ENCODE assay signal across 9 cellular contexts in the genomic region with DNA sequence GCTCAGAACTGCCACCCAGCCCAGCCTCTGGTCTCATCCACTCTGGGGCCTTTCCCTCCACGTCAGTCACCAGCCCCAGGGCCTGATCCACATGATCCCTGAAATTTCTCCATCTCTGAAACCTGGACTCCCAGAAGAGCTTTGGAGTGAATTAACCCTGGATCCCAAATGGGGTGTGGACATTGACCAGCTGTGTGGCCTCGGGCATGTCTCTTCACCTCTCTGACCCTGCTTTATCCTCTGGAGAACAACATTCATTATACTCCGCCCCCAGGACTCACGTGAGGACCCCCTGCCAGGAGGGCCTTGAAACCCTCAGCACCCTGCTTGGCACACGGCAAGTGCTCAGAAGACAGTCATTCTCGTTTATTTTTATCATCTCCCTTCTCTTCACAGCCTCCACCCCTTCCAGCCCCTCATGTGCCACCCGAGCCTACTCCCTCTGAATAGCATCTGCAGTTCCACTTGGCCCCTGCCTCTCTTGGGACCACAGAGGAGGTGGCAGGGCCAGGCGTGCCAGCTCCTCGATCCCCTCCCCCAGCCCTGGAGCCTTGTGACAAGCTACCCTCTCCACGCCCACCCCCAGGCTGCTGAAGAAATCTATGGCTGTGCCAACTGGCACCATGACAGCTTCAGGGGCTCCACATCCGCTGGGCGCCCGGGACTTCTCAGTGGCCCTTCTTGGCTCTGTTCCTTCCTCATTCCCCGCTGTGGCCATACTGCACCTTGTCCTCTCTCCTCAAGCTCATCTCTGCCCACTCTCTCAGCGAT. TPM values are rescaled to one million over a fixed set of nuclear protein-coding genes. Genes with fewer than 3 reads are reported as not detected.
DNase-seq lines count a peak whose midpoint lies in the region; ATAC-seq, FAIRE-seq and TF ChIP-seq lines count a peak whose summit lies in the region.
"Had no signal": no experiment of that assay in that cellular context is flagged by ENCODE, and none has a peak within 500 bp of the region (broad histone marks: within the 10 kb centered on the region; RNA-seq: fewer than 3 reads in every experiment).

No MANE protein-coding gene starts in this region.

- intact Hi-C loops in A673 (cut with micrococcal nuclease; ENCODE audit: unreplicated experiment): loop anchor here (1.0 kb wide), 1 partner anchor 82 kb away; no protein-coding TSS in a partner anchor
- intact Hi-C loops in PC-3 (cut with micrococcal nuclease): no loop called here
- intact Hi-C loops in endothelial cell of umbilical vein (cut with micrococcal nuclease): loop anchor here (1.0 to 2.0 kb wide), 4 partner anchors 21 to 82 kb away; no protein-coding TSS in a partner anchor
- intact Hi-C loops in activated naive CD4-positive, alpha-beta T cell treated with anti-CD3 and anti-CD28 coated beads for 36 hours (cut with micrococcal nuclease): loop anchor here (1.0 to 2.0 kb wide), 2 partner anchors 32 to 81 kb away; no protein-coding TSS in a partner anchor

- H3K9me3 ChIP-seq in A673 (ENCODE audit: low read depth, low read length, poor library complexity, severe bottlenecking): no peaks in the 10 kb centered on the region
- H3K9me3 ChIP-seq in PC-3 (ENCODE audit: low read length): no peaks in the 10 kb centered on the region
- no peaks in the 10 kb centered on the region for H3K9me3 ChIP-seq in endothelial cell of umbilical vein (replicated peaks; ENCODE audit: control insufficient read depth, insufficient read depth, low read length)

- no peaks in the 10 kb centered on the region for H3K27me3 ChIP-seq in A673 (replicated peaks; ENCODE audit: insufficient read depth, low read depth, low read length, poor library complexity)
- H3K27me3 ChIP-seq in GM23338 (ENCODE audit: insufficient read depth): no peaks in the 10 kb centered on the region
- H3K27me3 ChIP-seq in PC-3 (ENCODE audit: low read length): no peaks in the 10 kb centered on the region
- peaks cover 0 to 4% of the 10 kb centered on the region in 2 experiments for H3K27me3 ChIP-seq in endothelial cell of umbilical vein (ENCODE audit: control insufficient read depth in 2 of 2, insufficient read depth in 2 of 2, low read length in 2 of 2)

- no peak overlapping the region for H2AFZ ChIP-seq in GM23338
- no peak overlapping the region for H2AFZ ChIP-seq in PC-3 (ENCODE audit: low read length)
- no peak overlapping the region for H2AFZ ChIP-seq in endothelial cell of umbilical vein (ENCODE audit: low read depth, low read length)

- H3K36me3 Mint-ChIP-seq in GM23338 (ENCODE audit: low read depth): no peaks in the 10 kb centered on the region; the same call in 2 of the 3 replicates
- no peaks in the 10 kb centered on the region for H3K36me3 Mint-ChIP-seq in activated naive CD4-positive, alpha-beta T cell treated with anti-CD3 and anti-CD28 coated beads for 36 hours (ENCODE audit: low read depth)

- H3K27ac ChIP-seq in A673 (ENCODE audit: low read depth, low read length, poor library complexity, severe bottlenecking) (no peak overlapping the region), GM23338 (ENCODE audit: low read depth) (no peak overlapping the region), PC-3 (ENCODE audit: low read length) (no peak overlapping the region), endothelial cell of umbilical vein (ENCODE audit: insufficient read depth, low read depth, low read length) (no peak overlapping the region)

- H3K4me3 ChIP-seq in A673 (ENCODE audit: low read depth, low read length, poor library complexity, severe bottlenecking): no peak overlapping the region
- H3K4me3 ChIP-seq in GM23338: no peak overlapping the region
- H3K4me3 ChIP-seq in PC-3 (ENCODE audit: low read length): no peak overlapping the region
- no peak overlapping the region for H3K4me3 ChIP-seq in endothelial cell of umbilical vein (replicated peaks in 1 of 3; ENCODE audit: insufficient read depth in 1 of 3, low read depth in 1 of 3, low read length in 3 of 3)

- H3K4me3 Mint-ChIP-seq in GM23338: no peak overlapping the region; the same call in 2 of the 3 replicates
- H3K4me3 Mint-ChIP-seq in activated naive CD4-positive, alpha-beta T cell treated with anti-CD3 and anti-CD28 coated beads for 36 hours: no peak overlapping the region

- POLR2A ChIA-PET in A673 (lab: Charles Lee; ENCODE audit: low non-redundant PET) (no interaction called here), PC-3 (lab: Charles Lee; ENCODE audit: unreplicated experiment) (interaction anchor here (0.6 to 1.0 kb wide), 2 partner anchors 14 to 34 kb away, joined by 4 read pairs; no protein-coding TSS in a partner anchor), endothelial cell of umbilical vein (lab: Charles Lee) (interaction anchor here (1.1 kb wide), 1 partner anchor 82 kb away, joined by 4 read pairs; no protein-coding TSS in a partner anchor)

- peak; percentile 50 for DNase-seq in A673 (ENCODE audit: low spot score)
- no peak for DNase-seq in GM23338 (ENCODE audit: low spot score)
- DNase-seq in PC-3: no peak
- DNase-seq in endothelial cell of umbilical vein (ENCODE audit: low read depth, low spot score): no peak
- no peak for DNase-seq in occipital lobe (lab: John Stamatoyannopoulos, UW)
- DNase-seq in HPDE6-E6E7 (ENCODE audit: extremely low spot score): no peak
- no peak for DNase-seq in activated naive CD4-positive, alpha-beta T cell treated with anti-CD3 and anti-CD28 coated beads for 36 hours
- DNase-seq in SIG-M5 treated with dmso at 0.1 percent for 504 hours (lab: John Stamatoyannopoulos, UW; ENCODE audit: unreplicated experiment): no peak
- DNase-seq: effector CD4-positive, alpha-beta T cell had no signal

- dilution Hi-C loops in endothelial cell of umbilical vein (cut with MboI; ENCODE audit: extremely low pct_ligation_motif_present, low sequenced_read_pairs): no loop called here

- 0 out of 2 replicates have a peak overlapping the region, but pooled peaks have one; percentile 43 for H3K27ac Mint-ChIP-seq in GM23338
- H3K27ac Mint-ChIP-seq in activated naive CD4-positive, alpha-beta T cell treated with anti-CD3 and anti-CD28 coated beads for 36 hours: no peak overlapping the region

- H3K4me1 Mint-ChIP-seq in GM23338: peaks cover 47% of the 10 kb centered on the region
- H3K4me1 Mint-ChIP-seq in activated naive CD4-positive, alpha-beta T cell treated with anti-CD3 and anti-CD28 coated beads for 36 hours (ENCODE audit: low read depth): no peaks in the 10 kb centered on the region

- BruUV-seq in A673 (replicated peaks; lab: Mats Ljungman, UMichigan) (no TSS peak), PC-3 (replicated peaks; lab: Mats Ljungman, UMichigan) (no TSS peak), endothelial cell of umbilical vein (replicated peaks; lab: Mats Ljungman, UMichigan) (no TSS peak)

- no peaks in the 10 kb centered on the region for H4K20me1 ChIP-seq in GM23338 (replicated peaks; ENCODE audit: insufficient read depth)
- no peaks in the 10 kb centered on the region for H4K20me1 ChIP-seq in PC-3 (ENCODE audit: low read length)
- H4K20me1 ChIP-seq in endothelial cell of umbilical vein (replicated peaks; ENCODE audit: control insufficient read depth, extremely low read depth, insufficient read depth, low read length): no peaks in the 10 kb centered on the region

- no peak for TF ChIP-seq CTCF in A673 (conservative IDR thresholded peaks at IDR 0.05; ENCODE audit: low read depth, low read length)
- no peak; a peak in 1 of 4 replicates for TF ChIP-seq CTCF in GM23338 (conservative IDR thresholded peaks at IDR 0.05; ENCODE audit: low read depth in 2 of 2)
- TF ChIP-seq CTCF in PC-3 (conservative IDR thresholded peaks at IDR 0.05; ENCODE audit: low read depth, low read length): peak; percentile 23; the same call in 1 of the 2 replicates
- TF ChIP-seq CTCF in endothelial cell of umbilical vein (IDR thresholded peaks at IDR 0.05; ENCODE audit: extremely low read depth in 1 of 2, insufficient read depth in 1 of 2, low read depth in 1 of 2, low read length in 2 of 2): no peak

- CTCF ChIA-PET in A673 (lab: Charles Lee): interaction anchor here (0.5 to 1.6 kb wide), 8 partner anchors 32 to 82 kb away, joined by 3 to 20 read pairs (median 4); partner anchors contain the start of gene COL16A1
- CTCF ChIA-PET in PC-3 (lab: Charles Lee): interaction anchor here (0.5 to 1.4 kb wide), 8 partner anchors 12 to 328 kb away, joined by 3 to 9 read pairs (median 6); no protein-coding TSS in a partner anchor
- CTCF ChIA-PET in endothelial cell of umbilical vein (lab: Charles Lee): interaction anchor here (0.6 to 3.2 kb wide), 39 partner anchors 8 to 325 kb away, joined by 3 to 177 read pairs (median 6); partner anchors contain the start of genes COL16A1, PEF1 and SPOCD1
- CTCF ChIA-PET in activated naive CD4-positive, alpha-beta T cell treated with anti-CD3 and anti-CD28 coated beads for 36 hours (lab: Charles Lee): interaction anchor here (0.6 to 1.9 kb wide), 18 partner anchors 11 to 408 kb away, joined by 3 to 14 read pairs (median 3); partner anchors contain the start of genes PEF1 and SPOCD1

- H3K9ac ChIP-seq in PC-3 (ENCODE audit: low read length): no peak overlapping the region
- H3K9ac ChIP-seq in endothelial cell of umbilical vein (replicated peaks; ENCODE audit: extremely low read depth, insufficient read depth, low read length): no peak overlapping the region

- H3K4me1 ChIP-seq in A673 (ENCODE audit: insufficient read depth, low read length, poor library complexity, severe bottlenecking): peaks cover 11% of the 10 kb centered on the region
- H3K4me1 ChIP-seq in GM23338 (ENCODE audit: insufficient read depth): peaks cover 10% of the 10 kb centered on the region
- no peaks in the 10 kb centered on the region for H3K4me1 ChIP-seq in PC-3 (ENCODE audit: insufficient read depth, low read length)
- H3K4me1 ChIP-seq in endothelial cell of umbilical vein (ENCODE audit: control insufficient read depth, extremely low read depth, insufficient read depth, low read length): no peaks in the 10 kb centered on the region

- no peaks in the 10 kb centered on the region for H3K79me2 ChIP-seq in GM23338 (replicated peaks; ENCODE audit: insufficient read depth)
- no peaks in the 10 kb centered on the region for H3K79me2 ChIP-seq in PC-3 (ENCODE audit: low read length)
- no peaks in the 10 kb centered on the region for H3K79me2 ChIP-seq in endothelial cell of umbilical vein (ENCODE audit: control insufficient read depth, insufficient read depth, low read length)

- peak; percentile 35 for FAIRE-seq in endothelial cell of umbilical vein (lab: Jason Lieb, UNC)

- peaks cover 18% of the 10 kb centered on the region for H3K27me3 Mint-ChIP-seq in GM23338 (ENCODE audit: insufficient read depth, low read depth, poor library complexity)
- H3K27me3 Mint-ChIP-seq in activated naive CD4-positive, alpha-beta T cell treated with anti-CD3 and anti-CD28 coated beads for 36 hours (ENCODE audit: low read depth): no peaks in the 10 kb centered on the region

- H3K9me2 ChIP-seq in GM23338 (ENCODE audit: insufficient read depth) (no peaks in the 10 kb centered on the region), PC-3 (replicated peaks; ENCODE audit: low read length) (no peaks in the 10 kb centered on the region)

- ATAC-seq in GM23338 (no peak), PC-3 (no peak)

- no peak for TF ChIP-seq POLR2A in endothelial cell of umbilical vein (IDR thresholded peaks at IDR 0.05; ENCODE audit: low read depth, low read length)

- no peaks in the 10 kb centered on the region for H3F3A ChIP-seq in GM23338 (replicated peaks; ENCODE audit: low read depth)
- no peaks in the 10 kb centered on the region for H3F3A ChIP-seq in PC-3 (ENCODE audit: low read length, unreplicated experiment)

- H3K9me3 Mint-ChIP-seq in GM23338: no peaks in the 10 kb centered on the region
- no peaks in the 10 kb centered on the region for H3K9me3 Mint-ChIP-seq in activated naive CD4-positive, alpha-beta T cell treated with anti-CD3 and anti-CD28 coated beads for 36 hours

- H3K4me2 ChIP-seq in GM23338 (no peak overlapping the region), PC-3 (ENCODE audit: low read length) (no peak overlapping the region), endothelial cell of umbilical vein (ENCODE audit: insufficient read depth, low read length) (no peak overlapping the region)

- no peaks in the 10 kb centered on the region for H3K9me1 ChIP-seq in endothelial cell of umbilical vein (replicated peaks; ENCODE audit: control insufficient read depth, extremely low read depth, insufficient read depth, low read length)

- H3K36me3 ChIP-seq in A673 (ENCODE audit: insufficient read depth, low read length, poor library complexity, severe bottlenecking) (no peaks in the 10 kb centered on the region), GM23338 (ENCODE audit: insufficient read depth) (no peaks in the 10 kb centered on the region), PC-3 (ENCODE audit: low read depth, low read length) (no peaks in the 10 kb centered on the region), endothelial cell of umbilical vein (ENCODE audit: control insufficient read depth in 2 of 2, extremely low read depth in 1 of 2, insufficient read depth in 2 of 2, low read length in 2 of 2) (no peaks in the 10 kb centered on the region)

RNA-seq across cellular contexts. Expression of gene ADGRB2, which starts 18.1 kb away (rescaled TPM):
- total RNA-seq in A673 (2021) (5.9 and 8.6 TPM in 2 replicates), PC-3 (2014; rRNA removed) (12.3 and 15.7 TPM in 2 replicates), endothelial cell of umbilical vein (1.5 and 3.1 TPM in 2 replicates), occipital lobe (75.0 TPM)
- 20.9 and 27.8 TPM in 2 replicates for total RNA-seq in GM23338 (2014; rRNA removed; shearing (Covaris generic))
- polyA plus RNA-seq in GM23338 (2016; fragmentation: Nextera tagmentation; extraction: Ambion mirVana) (7.9 and 8.0 TPM in 2 replicates), endothelial cell of umbilical vein (1.3 and 2.2 TPM in 2 replicates)
- polyA plus RNA-seq in endothelial cell of umbilical vein (2011; cell fraction: cytosol; rRNA removed): 0.88 and 1.3 TPM in 2 replicates
- polyA plus RNA-seq in endothelial cell of umbilical vein (2011; cell fraction: nucleus; rRNA removed): 4.9 and 5.7 TPM in 2 replicates
- polyA plus RNA-seq in endothelial cell of umbilical vein (2012): 1.1 and 2.2 TPM in 2 replicates
- 1.1 and 1.4 TPM in 2 replicates for polyA minus RNA-seq in endothelial cell of umbilical vein
- polyA minus RNA-seq in endothelial cell of umbilical vein (2011; cell fraction: cytosol; rRNA and poly(A)+ RNA removed): 1.3 TPM
- polyA minus RNA-seq in endothelial cell of umbilical vein (2011; cell fraction: nucleus; rRNA and poly(A)+ RNA removed): 1.0 and 1.6 TPM in 2 replicates
- under 1 TPM; 0.24 to 0.30 TPM for total RNA-seq in activated naive CD4-positive, alpha-beta T cell treated with anti-CD3 and anti-CD28 coated beads for 36 hours

RNA-seq across cellular contexts. Expression of gene COL16A1, which starts 42.3 kb away (rescaled TPM):
- total RNA-seq in A673 (2021) (26.6 and 35.7 TPM in 2 replicates), PC-3 (2014; rRNA removed) (1.7 and 5.0 TPM in 2 replicates), endothelial cell of umbilical vein (1.2 and 2.7 TPM in 2 replicates), occipital lobe (5.8 TPM)
- total RNA-seq in GM23338 (2014; rRNA removed; shearing (Covaris generic)): 13.2 and 15.7 TPM in 2 replicates
- polyA plus RNA-seq in GM23338 (2016; fragmentation: Nextera tagmentation; extraction: Ambion mirVana) (3.4 and 4.2 TPM in 2 replicates), endothelial cell of umbilical vein (0.68 and 0.75 TPM in 2 replicates)
- polyA plus RNA-seq in endothelial cell of umbilical vein (2011; cell fraction: cytosol; rRNA removed): 0.80 and 0.86 TPM in 2 replicates
- 7.3 and 7.6 TPM in 2 replicates for polyA plus RNA-seq in endothelial cell of umbilical vein (2011; cell fraction: nucleus; rRNA removed)
- 1.1 and 1.2 TPM in 2 replicates for polyA plus RNA-seq in endothelial cell of umbilical vein (2012)
- 0.66 and 2.0 TPM in 2 replicates for polyA minus RNA-seq in endothelial cell of umbilical vein
- not detected for polyA minus RNA-seq in endothelial cell of umbilical vein (2011; cell fraction: cytosol; rRNA and poly(A)+ RNA removed)
- 1.0 and 1.3 TPM in 2 replicates for polyA minus RNA-seq in endothelial cell of umbilical vein (2011; cell fraction: nucleus; rRNA and poly(A)+ RNA removed)
- total RNA-seq in activated naive CD4-positive, alpha-beta T cell treated with anti-CD3 and anti-CD28 coated beads for 36 hours: under 1 TPM; 0.17 to 0.47 TPM
